ENCODE assay signal across 8 cellular contexts in the genomic region with DNA sequence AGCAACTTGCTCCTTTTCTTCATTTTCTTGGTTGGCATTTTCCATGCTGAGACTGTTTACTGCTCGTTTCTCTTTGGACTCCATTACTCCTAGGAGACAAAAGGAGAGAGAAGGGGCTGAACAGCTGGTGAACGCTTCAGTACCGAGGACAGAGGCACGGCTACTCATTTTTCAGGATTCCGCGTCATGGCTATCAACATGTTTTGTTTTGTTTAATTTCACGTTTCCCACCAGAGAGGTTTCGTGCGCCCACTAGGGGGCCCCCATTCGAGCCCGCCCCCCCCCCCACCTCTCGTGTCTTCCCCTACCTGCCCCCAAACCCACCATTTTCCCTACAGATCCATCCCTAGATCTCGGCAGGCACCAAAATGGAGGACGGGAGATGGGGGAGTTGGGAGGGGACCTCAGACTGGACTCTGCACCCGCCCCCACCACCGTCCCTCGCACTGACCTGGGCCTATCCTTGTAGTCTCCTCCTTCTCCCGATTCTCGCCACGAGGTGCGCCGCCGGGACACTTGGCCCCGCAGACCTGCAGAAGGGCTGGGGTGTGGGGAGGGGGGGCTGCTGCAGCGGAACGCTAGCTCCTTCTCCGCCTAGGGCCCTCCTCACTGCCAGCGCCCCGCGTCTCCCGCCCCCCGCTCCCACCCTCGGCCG. TPM values are rescaled to one million over a fixed set of nuclear protein-coding genes. Genes with fewer than 3 reads are reported as not detected.
DNase-seq lines count a peak whose midpoint lies in the region; ATAC-seq, FAIRE-seq and TF ChIP-seq lines count a peak whose summit lies in the region.

No MANE protein-coding gene starts in this region.

- ATAC-seq in activated CD8-positive, alpha-beta memory T cell treated with anti-CD3 and anti-CD28 coated beads, Interleukin-2, amount 10 ng/mL, durations not matched to agents 7 days and 5 days = no peak
- no peak for ATAC-seq in GM21619 (IDR thresholded peaks at IDR 0.05; ENCODE audit: unreplicated experiment)

- no peak overlapping the region for H3K27ac Mint-ChIP-seq in activated CD8-positive, alpha-beta memory T cell treated with anti-CD3 and anti-CD28 coated beads, Interleukin-2, amount 10 ng/mL, durations not matched to agents 7 days and 5 days

- FAIRE-seq in bronchial epithelial cell (lab: Jason Lieb, UNC) (no peak), RCC 7860 (lab: Jason Lieb, UNC) (no peak)

- H3K27me3 Mint-ChIP-seq in activated CD8-positive, alpha-beta memory T cell treated with anti-CD3 and anti-CD28 coated beads, Interleukin-2, amount 10 ng/mL, durations not matched to agents 7 days and 5 days = peaks cover 11% of the 10 kb centered on the region

- no peaks in the 10 kb centered on the region for H3K36me3 Mint-ChIP-seq in activated CD8-positive, alpha-beta memory T cell treated with anti-CD3 and anti-CD28 coated beads, Interleukin-2, amount 10 ng/mL, durations not matched to agents 7 days and 5 days

- CTCF ChIA-PET in activated CD8-positive, alpha-beta memory T cell treated with anti-CD3 and anti-CD28 coated beads, Interleukin-2, amount 10 ng/mL, durations not matched to agents 7 days and 5 days (lab: Charles Lee) = no interaction called here

- no peak overlapping the region for H3K4me3 Mint-ChIP-seq in activated CD8-positive, alpha-beta memory T cell treated with anti-CD3 and anti-CD28 coated beads, Interleukin-2, amount 10 ng/mL, durations not matched to agents 7 days and 5 days

- no peaks in the 10 kb centered on the region for H3K9me3 Mint-ChIP-seq in activated CD8-positive, alpha-beta memory T cell treated with anti-CD3 and anti-CD28 coated beads, Interleukin-2, amount 10 ng/mL, durations not matched to agents 7 days and 5 days (ENCODE audit: low read depth)

- no peak for TF ChIP-seq CTCF in bronchial epithelial cell (IDR thresholded peaks at IDR 0.05; ENCODE audit: insufficient read depth, low read length, severe bottlenecking)

- peak; percentile 5 for DNase-seq in GM04504 (ENCODE audit: low read depth)
- peak; percentile 59 for DNase-seq in NCI-H2196 (lab: John Stamatoyannopoulos, UW; ENCODE audit: unreplicated experiment)
- DNase-seq in bronchial epithelial cell (ENCODE audit: low read depth) = peak; percentile 1
- peak; percentile 4 for DNase-seq in medulla oblongata (ENCODE audit: extremely low spot score)
- DNase-seq in T-helper 1 cell = no peak
- no peak for DNase-seq in RCC 7860 (ENCODE audit: low spot score)
- DNase-seq in activated CD8-positive, alpha-beta memory T cell treated with anti-CD3 and anti-CD28 coated beads, Interleukin-2, amount 10 ng/mL, durations not matched to agents 7 days and 5 days = no peak

- H3K4me3 ChIP-seq in bronchial epithelial cell (ENCODE audit: low read depth, low read length) = no peak overlapping the region

- no peaks in the 10 kb centered on the region for H3K27me3 ChIP-seq in bronchial epithelial cell (ENCODE audit: control insufficient read depth, insufficient read depth, low read length)

- H3K4me1 Mint-ChIP-seq in activated CD8-positive, alpha-beta memory T cell treated with anti-CD3 and anti-CD28 coated beads, Interleukin-2, amount 10 ng/mL, durations not matched to agents 7 days and 5 days = no peaks in the 10 kb centered on the region

- H3K36me3 ChIP-seq in bronchial epithelial cell (ENCODE audit: control insufficient read depth, insufficient read depth, low read length) = no peaks in the 10 kb centered on the region

RNA-seq across cellular contexts. Expression of gene BEX1, which starts 0.7 kb away (rescaled TPM):
- not detected in 2 replicates for total RNA-seq in bronchial epithelial cell
- not detected for total RNA-seq in activated CD8-positive, alpha-beta memory T cell treated with anti-CD3 and anti-CD28 coated beads, Interleukin-2, amount 10 ng/mL, durations not matched to agents 7 days and 5 days

RNA-seq across cellular contexts. Expression of gene NXF3, which starts 29.6 kb away (rescaled TPM):
- total RNA-seq in bronchial epithelial cell = not detected in 2 replicates
- not detected for total RNA-seq in activated CD8-positive, alpha-beta memory T cell treated with anti-CD3 and anti-CD28 coated beads, Interleukin-2, amount 10 ng/mL, durations not matched to agents 7 days and 5 days

Comparison
In these comparisons a context has a peak if more than half of its experiments do, and no peak if none do; other contexts are left out.
1. DNase-seq: peak in GM04504 (single experiment), NCI-H2196 (single experiment), bronchial epithelial cell (single experiment) and medulla oblongata (single experiment); none in T-helper 1 cell (0 of 5), RCC 7860 (single experiment) and activated CD8-positive, alpha-beta memory T cell treated with anti-CD3 and anti-CD28 coated beads, Interleukin-2, amount 10 ng/mL, durations not matched to agents 7 days and 5 days (single experiment).